In the genomic region with DNA sequence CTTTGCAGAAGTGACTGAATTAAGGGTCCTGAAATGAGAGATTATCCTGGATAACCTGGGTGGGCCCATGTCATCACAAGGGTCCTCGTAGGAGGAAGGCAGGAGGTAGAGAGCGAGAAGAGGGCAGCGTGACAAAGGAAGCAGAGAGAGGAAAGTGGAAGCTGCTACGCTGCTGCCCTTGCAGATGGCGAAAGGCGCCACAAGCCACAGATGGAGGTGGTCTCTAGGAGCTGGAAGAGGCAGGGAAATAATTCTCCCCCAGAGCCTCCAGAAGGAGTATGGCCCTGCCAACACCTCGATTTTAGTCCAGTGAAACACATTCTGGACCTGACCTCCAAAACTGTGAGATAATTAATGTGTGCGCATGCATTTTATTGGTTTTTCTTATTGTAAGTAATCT, we compare ENCODE assay signal across 12 cellular contexts. TPM values are rescaled to one million over a fixed set of nuclear protein-coding genes. Genes with fewer than 3 reads are reported as not detected.
A peak's percentile ranks its signal among the peaks of the same experiment; 100 is the strongest.
DNase-seq lines count a peak whose midpoint lies in the region; ATAC-seq and TF ChIP-seq lines count a peak whose summit lies in the region.
"Had no signal": no experiment of that assay in that cellular context is flagged by ENCODE, and none has a peak within 500 bp of the region (broad histone marks: within the 10 kb centered on the region; RNA-seq: fewer than 3 reads in every experiment).

No MANE protein-coding gene starts in this region.

- H3K27ac Mint-ChIP-seq in memory B cell: peak overlapping the region; percentile 28
- H3K27ac Mint-ChIP-seq in activated T-cell treated with anti-CD3 and anti-CD28 coated beads, Interleukin-2, amount 50 U/mL, for 72 hours: no peak overlapping the region

- H3K27me3 ChIP-seq in ascending aorta (no peaks in the 10 kb centered on the region), thoracic aorta (replicated peaks; ENCODE audit: insufficient read depth) (no peaks in the 10 kb centered on the region)

- H3K4me3 ChIP-seq in ascending aorta (no peak overlapping the region), thoracic aorta (no peak overlapping the region)
- H3K4me3 ChIP-seq: GM12878, PC-9 had no signal

- H3K27me3 Mint-ChIP-seq in memory B cell: no peaks in the 10 kb centered on the region
- H3K27me3 Mint-ChIP-seq in activated T-cell treated with anti-CD3 and anti-CD28 coated beads, Interleukin-2, amount 50 U/mL, for 72 hours (ENCODE audit: low read depth): no peaks in the 10 kb centered on the region

- H3K36me3 ChIP-seq in ascending aorta (no peaks in the 10 kb centered on the region), thoracic aorta (no peaks in the 10 kb centered on the region)

- DNase-seq in SKM-1 treated with dmso at 0.1 percent for 144 hours (lab: John Stamatoyannopoulos, UW; ENCODE audit: unreplicated experiment) (peak; percentile 39), SKM-1 (lab: John Stamatoyannopoulos, UW; ENCODE audit: unreplicated experiment) (no peak), ascending aorta (ENCODE audit: low spot score in 2 of 2) (no peak), memory B cell (ENCODE audit: low spot score in 2 of 2) (no peak), thoracic aorta (ENCODE audit: low spot score) (no peak), NCI-H1930 (lab: John Stamatoyannopoulos, UW) (no peak), A172 (ENCODE audit: low spot score) (no peak)
- no peak for DNase-seq in activated T-cell treated with anti-CD3 and anti-CD28 coated beads, Interleukin-2, amount 50 U/mL, for 72 hours
- DNase-seq: DMS 273 treated with DMSO at 0.1 percent for 48 hours, NCI-H2029, PC-9 had no signal

- H3K9me3 ChIP-seq in ascending aorta (no peaks in the 10 kb centered on the region), thoracic aorta (no peaks in the 10 kb centered on the region)

- H3K4me1 ChIP-seq in ascending aorta (peaks cover 11 to 53% of the 10 kb centered on the region in 2 donors), thoracic aorta (ENCODE audit: control insufficient read depth in 1 of 2, low read depth in 2 of 2) (peaks cover 34 to 82% of the 10 kb centered on the region in 2 donors)

- ATAC-seq in memory B cell (ENCODE audit: low read depth): no peak
- ATAC-seq in thoracic aorta (ENCODE audit: insufficient number of reproducible peaks, low FRiP score, low read depth): no peak
- no peak for ATAC-seq in activated T-cell treated with anti-CD3 and anti-CD28 coated beads, Interleukin-2, amount 50 U/mL, for 72 hours (replicated peaks in 1 of 2)

- no peaks in the 10 kb centered on the region for H3K36me3 Mint-ChIP-seq in memory B cell
- H3K36me3 Mint-ChIP-seq in activated T-cell treated with anti-CD3 and anti-CD28 coated beads, Interleukin-2, amount 50 U/mL, for 72 hours (ENCODE audit: insufficient read depth in 2 of 2): no peaks in the 10 kb centered on the region

- H3K4me1 Mint-ChIP-seq in memory B cell: peaks cover 24% of the 10 kb centered on the region
- peaks cover 26% of the 10 kb centered on the region for H3K4me1 Mint-ChIP-seq in activated T-cell treated with anti-CD3 and anti-CD28 coated beads, Interleukin-2, amount 50 U/mL, for 72 hours (ENCODE audit: low read depth)

- no peaks in the 10 kb centered on the region for H3K9me3 Mint-ChIP-seq in memory B cell
- H3K9me3 Mint-ChIP-seq in activated T-cell treated with anti-CD3 and anti-CD28 coated beads, Interleukin-2, amount 50 U/mL, for 72 hours: no peaks in the 10 kb centered on the region

- intact Hi-C loops in ascending aorta (cut with DNase I): loop anchor here (2.0 to 5.0 kb wide), 2 partner anchors 21 to 57 kb away; partner anchors contain the start of gene MAFF

- H3K4me3 Mint-ChIP-seq in memory B cell: peak overlapping the region; percentile 22
- no peak overlapping the region for H3K4me3 Mint-ChIP-seq in activated T-cell treated with anti-CD3 and anti-CD28 coated beads, Interleukin-2, amount 50 U/mL, for 72 hours

- H3K27ac ChIP-seq in ascending aorta (peak overlapping the region; percentile 83 to 88), thoracic aorta (peak overlapping the region; percentile 89 to 91)
- H3K27ac ChIP-seq: PC-9 had no signal

- TF ChIP-seq CTCF in ascending aorta (IDR thresholded peaks at IDR 0.05) (no peak), thoracic aorta (IDR thresholded peaks at IDR 0.05) (no peak)

RNA-seq across cellular contexts. Expression of gene TMEM184B, which starts 13.4 kb away (rescaled TPM):
- total RNA-seq in ascending aorta (118 TPM), thoracic aorta (100 to 1,000 TPM; 134 to 254 TPM)
- 10 to 100 TPM; 22.9 to 27.5 TPM for total RNA-seq in activated T-cell treated with anti-CD3 and anti-CD28 coated beads, Interleukin-2, amount 50 U/mL, for 72 hours
- 21.5 and 33.8 TPM in 2 replicates for total RNA-seq in A172 (2014; rRNA removed; shearing (Covaris generic))

RNA-seq across cellular contexts. Expression of gene MAFF, which starts 57.6 kb away (rescaled TPM):
- total RNA-seq in ascending aorta (183 TPM), thoracic aorta (100 to 1,000 TPM in 1 of 2 donors, 10 to 100 TPM in 1; 97.6 to 111 TPM)
- total RNA-seq in activated T-cell treated with anti-CD3 and anti-CD28 coated beads, Interleukin-2, amount 50 U/mL, for 72 hours: 10 to 100 TPM; 15.6 to 20.3 TPM
- total RNA-seq in A172 (2014; rRNA removed; shearing (Covaris generic)): 4.7 and 9.9 TPM in 2 replicates

RNA-seq across cellular contexts. Expression of gene CSNK1E, which starts 57.9 kb away (rescaled TPM):
- 185 TPM for total RNA-seq in ascending aorta
- 100 to 1,000 TPM in 1 of 2 donors, 10 to 100 TPM in 1; 98.1 to 140 TPM for total RNA-seq in thoracic aorta
- 100 to 1,000 TPM; 106 to 107 TPM for total RNA-seq in activated T-cell treated with anti-CD3 and anti-CD28 coated beads, Interleukin-2, amount 50 U/mL, for 72 hours
- total RNA-seq in A172 (2014; rRNA removed; shearing (Covaris generic)): 61.3 and 67.5 TPM in 2 replicates
